18 cellular contexts compared by ENCODE assay signal in genomic region chr12:51505363-51505762, GRCh38.
DNase-seq lines count a peak whose midpoint lies in the region; ATAC-seq and TF ChIP-seq lines count a peak whose summit lies in the region.
"Had no signal": no experiment of that assay in that cellular context is flagged by ENCODE, and none has a peak within 500 bp of the region (broad histone marks: within the 10 kb centered on the region; RNA-seq: fewer than 3 reads in every experiment).

No MANE protein-coding gene starts in this region.

- TF ChIP-seq CTCF in AG04449 (IDR thresholded peaks at IDR 0.05; ENCODE audit: insufficient read depth, low read length, missing control alignments): no peak
- TF ChIP-seq CTCF in dorsolateral prefrontal cortex (IDR thresholded peaks at IDR 0.05 in 54 of 56, conservative IDR thresholded peaks at IDR 0.05 in 2 of 56; ENCODE audit: low read depth in 1 of 56, partially characterized antibody in 56 of 56): no peak

- no peaks in the 10 kb centered on the region for H3K4me1 ChIP-seq in trophoblast cell (ENCODE audit: control insufficient read depth in 1 of 2, insufficient read depth in 2 of 2, low read length in 2 of 2)
- H3K4me1 ChIP-seq: BE2C had no signal

- no peaks in the 10 kb centered on the region for H3K9me3 Mint-ChIP-seq in activated CD4-positive, alpha-beta T cell treated with anti-CD3 and anti-CD28 coated beads for 36 hours (ENCODE audit: low read depth)
- H3K9me3 Mint-ChIP-seq: GM23338, IgD-negative memory B cell had no signal

- intact Hi-C loops in dorsolateral prefrontal cortex (cut with DNase I): no loop called here
- intact Hi-C loops in activated CD4-positive, alpha-beta T cell treated with anti-CD3 and anti-CD28 coated beads for 36 hours (cut with DNase I, micrococcal nuclease): no loop called here

- no peaks in the 10 kb centered on the region for H3K36me3 Mint-ChIP-seq in activated CD4-positive, alpha-beta T cell treated with anti-CD3 and anti-CD28 coated beads for 36 hours (ENCODE audit: low read depth)
- H3K36me3 Mint-ChIP-seq: CD4-positive, alpha-beta memory T cell had no signal

- no peak overlapping the region for H4K12ac ChIP-seq in trophoblast cell (ENCODE audit: low read depth, low read length)

- no peaks in the 10 kb centered on the region for H3K27me3 Mint-ChIP-seq in activated CD4-positive, alpha-beta T cell treated with anti-CD3 and anti-CD28 coated beads for 36 hours
- H3K27me3 Mint-ChIP-seq: CD4-positive, alpha-beta memory T cell had no signal

- no peaks in the 10 kb centered on the region for H3K27me3 ChIP-seq in dorsolateral prefrontal cortex
- no peaks in the 10 kb centered on the region for H3K27me3 ChIP-seq in trophoblast cell (ENCODE audit: insufficient read depth, low read length)
- H3K27me3 ChIP-seq: BE2C had no signal

- H3K9me3 ChIP-seq in trophoblast cell (ENCODE audit: insufficient read depth, low read depth, low read length): peaks cover 3% of the 10 kb centered on the region
- H3K9me3 ChIP-seq: BE2C had no signal

- H4K91ac ChIP-seq in trophoblast cell (ENCODE audit: low read depth, low read length): no peak overlapping the region

- H3K18ac ChIP-seq in trophoblast cell (ENCODE audit: low read length): no peak overlapping the region

- no peak overlapping the region for H4K8ac ChIP-seq in trophoblast cell (ENCODE audit: low read depth, low read length)

- H3K9ac ChIP-seq in trophoblast cell (ENCODE audit: low read length): peak overlapping the region; percentile 45

- ATAC-seq in GM21576 (IDR thresholded peaks at IDR 0.05; ENCODE audit: unreplicated experiment): no peak
- no peak for ATAC-seq in activated CD4-positive, alpha-beta T cell treated with anti-CD3 and anti-CD28 coated beads for 36 hours
- ATAC-seq: GM23338 had no signal

- H3K27ac ChIP-seq in dorsolateral prefrontal cortex (peak overlapping the region in 37 of 59 donors; percentile 2 to 72 (median 45)), trophoblast cell (ENCODE audit: low read depth, low read length) (no peak overlapping the region)
- H3K27ac ChIP-seq: C4-2B had no signal

- H3K4me3 ChIP-seq in AG04449 (ENCODE audit: low read depth, low read length): no peak overlapping the region
- H3K4me3 ChIP-seq in dorsolateral prefrontal cortex: no peak overlapping the region
- no peak overlapping the region for H3K4me3 ChIP-seq in trophoblast cell (ENCODE audit: low read depth, low read length)
- H3K4me3 ChIP-seq: GM23338 had no signal

- no peaks in the 10 kb centered on the region for H3K79me1 ChIP-seq in trophoblast cell (ENCODE audit: low read length)

- DNase-seq in AG04449 (ENCODE audit: low read depth, low spot score): peak; percentile 16
- DNase-seq in GM03348 (ENCODE audit: low spot score): peak; percentile 20
- DNase-seq in dorsolateral prefrontal cortex: no peak
- DNase-seq in trophoblast cell: no peak
- DNase-seq in NCI-H146 treated with DMSO at 0.1 percent for 48 hours (lab: John Stamatoyannopoulos, UW; ENCODE audit: unreplicated experiment): no peak
- DNase-seq in activated CD4-positive, alpha-beta T cell treated with anti-CD3 and anti-CD28 coated beads for 36 hours: no peak
- DNase-seq: 8988T; BE2C; CD4-positive, alpha-beta memory T cell; DMS153; DND-41; GF-D8; H7; KG1 had no signal

- H3K4me3 Mint-ChIP-seq in activated CD4-positive, alpha-beta T cell treated with anti-CD3 and anti-CD28 coated beads for 36 hours: no peak overlapping the region
- H3K4me3 Mint-ChIP-seq: CD4-positive, alpha-beta memory T cell; GM23338; IgD-negative memory B cell had no signal

- no peak overlapping the region for H3K23ac ChIP-seq in trophoblast cell (ENCODE audit: low read length)

- no peak overlapping the region for H2BK5ac ChIP-seq in trophoblast cell (ENCODE audit: low read depth, low read length, poor library complexity)

- no peak overlapping the region for H2AFZ ChIP-seq in trophoblast cell (ENCODE audit: insufficient read depth, low read length, poor library complexity)
- H2AFZ ChIP-seq: GM23338 had no signal

- no CpG with 5 or more reads among the region's 4 CpGs for WGBS in trophoblast cell (ENCODE audit: extremely low coverage, insufficient coverage, insufficient read length)

- no peak overlapping the region for H3K14ac ChIP-seq in trophoblast cell (ENCODE audit: low read length)

- H2AK5ac ChIP-seq in trophoblast cell (ENCODE audit: low read length): no peak overlapping the region

- peaks cover 26 to 49% of the 10 kb centered on the region in 2 experiments for H3K36me3 ChIP-seq in trophoblast cell (ENCODE audit: control insufficient read depth in 1 of 2, insufficient read depth in 2 of 2, low read length in 2 of 2)

- H3K4me2 ChIP-seq in trophoblast cell (ENCODE audit: low read length): no peak overlapping the region
- H3K4me2 ChIP-seq: GM23338 had no signal

- POLR2A ChIA-PET in AG04449 (lab: Yijun Ruan, JAX): no interaction called here
- POLR2A ChIA-PET in activated CD4-positive, alpha-beta T cell treated with anti-CD3 and anti-CD28 coated beads for 36 hours (lab: Charles Lee): no interaction called here

- no peak overlapping the region for H2BK120ac ChIP-seq in trophoblast cell (ENCODE audit: insufficient read depth, low read length, poor library complexity)

- CTCF ChIA-PET in AG04449 (lab: Yijun Ruan, JAX): interaction anchor here (1.2 to 1.6 kb wide), 3 partner anchors 16 to 370 kb away, joined by 4 to 5 read pairs (median 4); no protein-coding TSS in a partner anchor
- CTCF ChIA-PET in activated CD4-positive, alpha-beta T cell treated with anti-CD3 and anti-CD28 coated beads for 36 hours (lab: Charles Lee): no interaction called here

- H3K79me2 ChIP-seq in trophoblast cell (ENCODE audit: control insufficient read depth, insufficient read depth, low read length, poor library complexity): no peaks in the 10 kb centered on the region

- H2BK12ac ChIP-seq in trophoblast cell (ENCODE audit: low read length): no peak overlapping the region

- H3K27ac Mint-ChIP-seq in activated CD4-positive, alpha-beta T cell treated with anti-CD3 and anti-CD28 coated beads for 36 hours: no peak overlapping the region
- H3K27ac Mint-ChIP-seq: CD4-positive, alpha-beta memory T cell; GM23338 had no signal

- no peaks in the 10 kb centered on the region for H3K4me1 Mint-ChIP-seq in activated CD4-positive, alpha-beta T cell treated with anti-CD3 and anti-CD28 coated beads for 36 hours
- H3K4me1 Mint-ChIP-seq: GM23338 had no signal

- H3K4ac ChIP-seq in trophoblast cell (ENCODE audit: low read depth, low read length): no peak overlapping the region

Comparison
In these comparisons a context has a peak if more than half of its experiments do, and no peak if none do; other contexts are left out.
1. DNase-seq: peak in AG04449 (single experiment) and GM03348 (single experiment); none in dorsolateral prefrontal cortex (0 of 10), trophoblast cell (0 of 2), NCI-H146 treated with DMSO at 0.1 percent for 48 hours (single experiment) and activated CD4-positive, alpha-beta T cell treated with anti-CD3 and anti-CD28 coated beads for 36 hours (single experiment).